In the genomic region with DNA sequence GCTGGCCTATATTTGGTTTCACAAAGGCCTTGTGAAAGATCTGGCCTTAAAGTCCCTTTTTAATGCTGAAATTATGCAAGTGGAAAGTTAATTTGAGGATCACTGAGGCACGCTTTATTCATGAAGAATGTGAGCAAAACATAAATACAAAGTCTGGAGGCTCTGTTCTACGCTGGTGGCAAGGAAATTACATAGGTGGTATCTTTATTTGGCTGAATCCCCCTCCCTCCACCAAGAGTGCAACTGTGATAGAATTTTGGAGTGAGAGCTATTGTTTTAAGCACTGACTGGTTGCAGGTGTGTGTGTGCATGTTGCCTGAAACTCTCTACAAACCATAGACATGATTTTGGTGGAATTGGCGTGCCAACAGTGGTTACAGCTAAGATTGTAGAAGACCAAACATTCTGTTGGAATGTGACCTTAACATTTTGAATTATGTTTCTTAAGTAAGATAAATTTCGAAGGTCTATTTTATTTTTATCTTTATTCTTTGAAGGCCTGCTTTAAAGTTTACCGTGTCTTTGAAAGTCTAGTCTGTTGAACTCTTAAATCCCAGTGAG, we compare ENCODE assay signal across 10 cellular contexts.
DNase-seq lines count a peak whose midpoint lies in the region; ATAC-seq and TF ChIP-seq lines count a peak whose summit lies in the region.
"Had no signal": no experiment of that assay in that cellular context is flagged by ENCODE, and none has a peak within 500 bp of the region (broad histone marks: within the 10 kb centered on the region; RNA-seq: fewer than 3 reads in every experiment).

No MANE protein-coding gene starts in this region.

- no peak overlapping the region for H2AFZ ChIP-seq in KMS-11 (ENCODE audit: low read depth)

- peaks cover 95% of the 10 kb centered on the region for H3K79me2 ChIP-seq in KMS-11 (ENCODE audit: insufficient read depth, low read depth)

- peak overlapping the region; percentile 75 for H3K4me3 Mint-ChIP-seq in central memory CD8-positive, alpha-beta T cell
- H3K4me3 Mint-ChIP-seq in naive thymus-derived CD8-positive, alpha-beta T cell, result peak overlapping the region; percentile 71 to 93 (median 86)

- H3K9ac ChIP-seq in BLaER1 (peak overlapping the region; percentile 70), KMS-11 (peak overlapping the region; percentile 64)

- H3K9me3 ChIP-seq in BLaER1, result no peaks in the 10 kb centered on the region

- peaks cover 99% of the 10 kb centered on the region for H4K20me1 ChIP-seq in BLaER1
- H4K20me1 ChIP-seq in KMS-11 (ENCODE audit: insufficient read depth), result no peaks in the 10 kb centered on the region

- peaks cover 85% of the 10 kb centered on the region for H3K4me1 Mint-ChIP-seq in central memory CD8-positive, alpha-beta T cell
- H3K4me1 Mint-ChIP-seq in naive thymus-derived CD8-positive, alpha-beta T cell, result peaks cover 49 to 96% (median 92%) of the 10 kb centered on the region in 4 donors

- H3K4me2 ChIP-seq in BLaER1 (peak overlapping the region; percentile 98), KMS-11 (peak overlapping the region; percentile 86)

- peaks cover 43% of the 10 kb centered on the region for H3K36me3 Mint-ChIP-seq in central memory CD8-positive, alpha-beta T cell (ENCODE audit: insufficient read depth)
- H3K36me3 Mint-ChIP-seq in naive thymus-derived CD8-positive, alpha-beta T cell, result peaks cover 0 to 13% (median 4%) of the 10 kb centered on the region in 3 donors

- DNase-seq in central memory CD8-positive, alpha-beta T cell (ENCODE audit: low spot score in 2 of 2), result no peak
- no peak for DNase-seq in naive thymus-derived CD8-positive, alpha-beta T cell
- DNase-seq in glomerular visceral epithelial cell (ENCODE audit: extremely low spot score), result no peak
- DNase-seq in activated gamma-delta T cell (lab: John Stamatoyannopoulos, UW), result no peak
- DNase-seq: DMS79 treated with DMSO at 0.1 percent for 48 hours, Karpas-422 had no signal

- TF ChIP-seq CTCF in KMS-11 (conservative IDR thresholded peaks at IDR 0.05; ENCODE audit: low read depth, low read length), result no peak

- H3K27ac ChIP-seq in BLaER1 (peak overlapping the region; percentile 83), KMS-11 (peak overlapping the region; percentile 93)

- H3K4me3 ChIP-seq in BLaER1 (peak overlapping the region; percentile 59), KMS-11 (IDR thresholded peaks at IDR 0.05; ENCODE audit: insufficient read depth, low read depth, low read length) (peak overlapping the region; percentile 30)

- ATAC-seq in central memory CD8-positive, alpha-beta T cell (replicated peaks; ENCODE audit: extremely low read depth, poor library complexity, severe bottlenecking), result no peak
- no peak for ATAC-seq in naive thymus-derived CD8-positive, alpha-beta T cell
- ATAC-seq in GM21529 (IDR thresholded peaks at IDR 0.05; ENCODE audit: unreplicated experiment) (no peak), GM21576 (IDR thresholded peaks at IDR 0.05; ENCODE audit: unreplicated experiment) (no peak)

- H3K27me3 ChIP-seq in BLaER1 (no peaks in the 10 kb centered on the region), KMS-11 (ENCODE audit: insufficient read depth, low read depth) (no peaks in the 10 kb centered on the region)

- no peaks in the 10 kb centered on the region for H3K9me3 Mint-ChIP-seq in central memory CD8-positive, alpha-beta T cell
- no peaks in the 10 kb centered on the region for H3K9me3 Mint-ChIP-seq in naive thymus-derived CD8-positive, alpha-beta T cell

- peak overlapping the region; percentile 99 for H3K27ac Mint-ChIP-seq in central memory CD8-positive, alpha-beta T cell (ENCODE audit: low read depth)
- H3K27ac Mint-ChIP-seq in naive thymus-derived CD8-positive, alpha-beta T cell, result peak overlapping the region; percentile 94 to 99 (median 98)

- H3K36me3 ChIP-seq in BLaER1, result peaks cover 47% of the 10 kb centered on the region
- no peaks in the 10 kb centered on the region for H3K36me3 ChIP-seq in KMS-11 (ENCODE audit: insufficient read depth)

- peaks cover 98% of the 10 kb centered on the region for H3K4me1 ChIP-seq in BLaER1
- peaks cover 100% of the 10 kb centered on the region for H3K4me1 ChIP-seq in KMS-11 (ENCODE audit: low read depth, poor library complexity, severe bottlenecking)

- POLR2A ChIA-PET in naive thymus-derived CD8-positive, alpha-beta T cell (lab: Charles Lee), result interaction anchor here (0.6 to 18.3 kb wide), 7 partner anchors 10 to 46 kb away, joined by 3 to 331 read pairs (median 4); no protein-coding TSS in a partner anchor

- H3K27me3 Mint-ChIP-seq in central memory CD8-positive, alpha-beta T cell, result no peaks in the 10 kb centered on the region
- H3K27me3 Mint-ChIP-seq in naive thymus-derived CD8-positive, alpha-beta T cell, result no peaks in the 10 kb centered on the region
